17 cellular contexts compared by ENCODE assay signal in genomic region chr18:9477509-9477908, GRCh38. TPM values are rescaled to one million over a fixed set of nuclear protein-coding genes. Genes with fewer than 3 reads are reported as not detected.
DNase-seq lines count a peak whose midpoint lies in the region; ATAC-seq and TF ChIP-seq lines count a peak whose summit lies in the region.
"Had no signal": no experiment of that assay in that cellular context is flagged by ENCODE, and none has a peak within 500 bp of the region (broad histone marks: within the 10 kb centered on the region; RNA-seq: fewer than 3 reads in every experiment).

No MANE protein-coding gene starts in this region.

- H3K4me2 ChIP-seq in KMS-11, result peak overlapping the region; percentile 89

- H3K27ac ChIP-seq in CD4-positive, alpha-beta memory T cell (ENCODE audit: low read depth, low read length), result no peak overlapping the region
- H3K27ac ChIP-seq in KMS-11, result no peak overlapping the region
- H3K27ac ChIP-seq: body of pancreas, SJSA1, WERI-Rb-1 had no signal

- peak overlapping the region in 5 of 7 donors; percentile 2 to 78 (median 23) for H3K27ac Mint-ChIP-seq in CD4-positive, alpha-beta memory T cell
- H3K27ac Mint-ChIP-seq in activated naive CD8-positive, alpha-beta T cell treated with anti-CD3 and anti-CD28 coated beads, Interleukin-2, amount 50 U/mL, for 24 hours, result peak overlapping the region; percentile 3
- peak overlapping the region; percentile 82 to 95 for H3K27ac Mint-ChIP-seq in natural killer cell treated with Interleukin-12 subunit alpha and Interleukin-12 subunit beta and Interleukin-15 and Interleukin-18, amount 100 ng/mL, for 72 hours
- H3K27ac Mint-ChIP-seq: GM23338 had no signal

- CTCF ChIA-PET in CD4-positive, alpha-beta memory T cell (lab: Charles Lee; ENCODE audit: partially characterized antibody), result interaction anchor here (1.3 kb wide), 1 partner anchor 37 kb away, joined by 3 read pairs; no protein-coding TSS in a partner anchor

- H3K4me1 Mint-ChIP-seq in CD4-positive, alpha-beta memory T cell, result peaks cover 32 to 64% (median 37%) of the 10 kb centered on the region in 4 donors
- H3K4me1 Mint-ChIP-seq in activated naive CD8-positive, alpha-beta T cell treated with anti-CD3 and anti-CD28 coated beads, Interleukin-2, amount 50 U/mL, for 24 hours, result peaks cover 27% of the 10 kb centered on the region
- peaks cover 35 to 37% of the 10 kb centered on the region in 2 donors for H3K4me1 Mint-ChIP-seq in natural killer cell treated with Interleukin-12 subunit alpha and Interleukin-12 subunit beta and Interleukin-15 and Interleukin-18, amount 100 ng/mL, for 72 hours (ENCODE audit: low read depth in 2 of 2)

- H3K9ac ChIP-seq in KMS-11, result no peak overlapping the region

- peaks cover 24% of the 10 kb centered on the region for H3K4me1 ChIP-seq in CD4-positive, alpha-beta memory T cell (ENCODE audit: insufficient read depth, low read length)
- peaks cover 16% of the 10 kb centered on the region for H3K4me1 ChIP-seq in KMS-11 (ENCODE audit: low read depth, poor library complexity, severe bottlenecking)

- peaks cover 25 to 29% of the 10 kb centered on the region in 2 donors for H3K36me3 Mint-ChIP-seq in CD4-positive, alpha-beta memory T cell
- peaks cover 16% of the 10 kb centered on the region for H3K36me3 Mint-ChIP-seq in activated naive CD8-positive, alpha-beta T cell treated with anti-CD3 and anti-CD28 coated beads, Interleukin-2, amount 50 U/mL, for 24 hours (ENCODE audit: low read depth)
- peaks cover 17% of the 10 kb centered on the region for H3K36me3 Mint-ChIP-seq in natural killer cell treated with Interleukin-12 subunit alpha and Interleukin-12 subunit beta and Interleukin-15 and Interleukin-18, amount 100 ng/mL, for 72 hours

- H4K20me1 ChIP-seq in KMS-11 (ENCODE audit: insufficient read depth), result no peaks in the 10 kb centered on the region

- no peak for TF ChIP-seq CTCF in KMS-11 (conservative IDR thresholded peaks at IDR 0.05; ENCODE audit: low read depth, low read length)

- H2AFZ ChIP-seq in KMS-11 (ENCODE audit: low read depth), result no peak overlapping the region
- H2AFZ ChIP-seq: GM23338 had no signal

- H3K79me2 ChIP-seq in KMS-11 (ENCODE audit: insufficient read depth, low read depth), result peaks cover 51% of the 10 kb centered on the region

- POLR2A ChIA-PET in CD4-positive, alpha-beta memory T cell (lab: Charles Lee; ENCODE audit: partially characterized antibody), result interaction anchor here (1.4 kb wide), 1 partner anchor 24 kb away, joined by 4 read pairs; no protein-coding TSS in a partner anchor

- intact Hi-C loops in CD4-positive, alpha-beta memory T cell (cut with micrococcal nuclease), result loop anchor here (10.0 kb wide), 1 partner anchor 863 kb away; no protein-coding TSS in a partner anchor

- H3K9me3 ChIP-seq in CD4-positive, alpha-beta memory T cell (ENCODE audit: control insufficient read depth in 1 of 2, low read length in 2 of 2), result no peaks in the 10 kb centered on the region
- H3K9me3 ChIP-seq: body of pancreas, gastroesophageal sphincter, SJSA1 had no signal

- H3K27me3 ChIP-seq in CD4-positive, alpha-beta memory T cell (ENCODE audit: insufficient read depth, low read length), result no peaks in the 10 kb centered on the region
- H3K27me3 ChIP-seq in KMS-11 (ENCODE audit: insufficient read depth, low read depth), result no peaks in the 10 kb centered on the region
- H3K27me3 ChIP-seq: body of pancreas, gastroesophageal sphincter, SJSA1 had no signal

- no peak for DNase-seq in CD4-positive, alpha-beta memory T cell
- DNase-seq in activated naive CD8-positive, alpha-beta T cell treated with anti-CD3 and anti-CD28 coated beads, Interleukin-2, amount 50 U/mL, for 24 hours, result no peak
- no peak for DNase-seq in natural killer cell treated with Interleukin-12 subunit alpha and Interleukin-12 subunit beta and Interleukin-15 and Interleukin-18, amount 100 ng/mL, for 72 hours (ENCODE audit: low spot score)
- no peak for DNase-seq in globus pallidus (ENCODE audit: low spot score)
- DNase-seq: activated T-cell treated with anti-CD3 and anti-CD28 coated beads, Interleukin-2, amount 50 U/mL, for 4 hours; body of pancreas; effector memory CD8-positive, alpha-beta T cell; NCI-H2107; retina; stimulated activated naive CD4-positive, alpha-beta T cell treated with Interleukin-2 at 50 U/mL for 16 hours; WERI-Rb-1 had no signal

- H3K27me3 Mint-ChIP-seq in CD4-positive, alpha-beta memory T cell, result peaks cover under 1 to 2% of the 10 kb centered on the region in 2 donors
- peaks cover 10% of the 10 kb centered on the region for H3K27me3 Mint-ChIP-seq in activated naive CD8-positive, alpha-beta T cell treated with anti-CD3 and anti-CD28 coated beads, Interleukin-2, amount 50 U/mL, for 24 hours
- H3K27me3 Mint-ChIP-seq in natural killer cell treated with Interleukin-12 subunit alpha and Interleukin-12 subunit beta and Interleukin-15 and Interleukin-18, amount 100 ng/mL, for 72 hours, result peaks cover 3 to 7% of the 10 kb centered on the region in 2 donors

- no peak overlapping the region for H3K4me3 ChIP-seq in CD4-positive, alpha-beta memory T cell (ENCODE audit: low read length in 2 of 2)
- no peak overlapping the region for H3K4me3 ChIP-seq in KMS-11 (IDR thresholded peaks at IDR 0.05; ENCODE audit: insufficient read depth, low read depth, low read length)
- H3K4me3 ChIP-seq: body of pancreas had no signal

- H3K36me3 ChIP-seq in CD4-positive, alpha-beta memory T cell (ENCODE audit: insufficient read depth, low read length), result no peaks in the 10 kb centered on the region
- no peaks in the 10 kb centered on the region for H3K36me3 ChIP-seq in KMS-11 (ENCODE audit: insufficient read depth)

- H3K9me3 Mint-ChIP-seq in CD4-positive, alpha-beta memory T cell, result no peaks in the 10 kb centered on the region
- H3K9me3 Mint-ChIP-seq in activated naive CD8-positive, alpha-beta T cell treated with anti-CD3 and anti-CD28 coated beads, Interleukin-2, amount 50 U/mL, for 24 hours, result no peaks in the 10 kb centered on the region
- H3K9me3 Mint-ChIP-seq in natural killer cell treated with Interleukin-12 subunit alpha and Interleukin-12 subunit beta and Interleukin-15 and Interleukin-18, amount 100 ng/mL, for 72 hours, result no peaks in the 10 kb centered on the region
- H3K9me3 Mint-ChIP-seq: activated T-cell treated with anti-CD3 and anti-CD28 coated beads, Interleukin-2, amount 50 U/mL, for 4 hours; effector memory CD8-positive, alpha-beta T cell; GM23338 had no signal

- no peak for ATAC-seq in activated naive CD8-positive, alpha-beta T cell treated with anti-CD3 and anti-CD28 coated beads, Interleukin-2, amount 50 U/mL, for 24 hours
- no peak for ATAC-seq in natural killer cell treated with Interleukin-12 subunit alpha and Interleukin-12 subunit beta and Interleukin-15 and Interleukin-18, amount 100 ng/mL, for 72 hours
- ATAC-seq in GM18868 (IDR thresholded peaks at IDR 0.05; ENCODE audit: unreplicated experiment) (no peak), HG03135 (IDR thresholded peaks at IDR 0.05; ENCODE audit: unreplicated experiment) (no peak)
- ATAC-seq: activated T-cell treated with anti-CD3 and anti-CD28 coated beads, Interleukin-2, amount 50 U/mL, for 4 hours; body of pancreas; effector memory CD8-positive, alpha-beta T cell; gastroesophageal sphincter; GM23338 had no signal

- H3K4me3 Mint-ChIP-seq in CD4-positive, alpha-beta memory T cell, result peak overlapping the region in 2 of 8 donors; percentile 5 to 88
- peak overlapping the region; percentile 92 for H3K4me3 Mint-ChIP-seq in activated naive CD8-positive, alpha-beta T cell treated with anti-CD3 and anti-CD28 coated beads, Interleukin-2, amount 50 U/mL, for 24 hours
- peak overlapping the region; percentile 93 for H3K4me3 Mint-ChIP-seq in natural killer cell treated with Interleukin-12 subunit alpha and Interleukin-12 subunit beta and Interleukin-15 and Interleukin-18, amount 100 ng/mL, for 72 hours

RNA-seq across cellular contexts. Expression of gene RALBP1, which starts 2.2 kb away (rescaled TPM):
- 10 to 100 TPM; 44.9 to 49.9 TPM for total RNA-seq in CD4-positive, alpha-beta memory T cell
- polyA plus RNA-seq in CD4-positive, alpha-beta memory T cell, result 10 to 100 TPM; 33.9 to 48.8 TPM
- total RNA-seq in natural killer cell treated with Interleukin-12 subunit alpha and Interleukin-12 subunit beta and Interleukin-15 and Interleukin-18, amount 100 ng/mL, for 72 hours, result 10 to 100 TPM; 51.0 to 64.3 TPM

Comparison
In these comparisons a context has a peak if more than half of its experiments do, and no peak if none do; other contexts are left out.
1. H3K27ac Mint-ChIP-seq: peak in every context shown above with its lines; median percentile 88 in natural killer cell treated with Interleukin-12 subunit alpha and Interleukin-12 subunit beta and Interleukin-15 and Interleukin-18, amount 100 ng/mL, for 72 hours; 23 in CD4-positive, alpha-beta memory T cell; 3 in activated naive CD8-positive, alpha-beta T cell treated with anti-CD3 and anti-CD28 coated beads, Interleukin-2, amount 50 U/mL, for 24 hours.